ENCODE assay signal across 9 cellular contexts in the genomic region with DNA sequence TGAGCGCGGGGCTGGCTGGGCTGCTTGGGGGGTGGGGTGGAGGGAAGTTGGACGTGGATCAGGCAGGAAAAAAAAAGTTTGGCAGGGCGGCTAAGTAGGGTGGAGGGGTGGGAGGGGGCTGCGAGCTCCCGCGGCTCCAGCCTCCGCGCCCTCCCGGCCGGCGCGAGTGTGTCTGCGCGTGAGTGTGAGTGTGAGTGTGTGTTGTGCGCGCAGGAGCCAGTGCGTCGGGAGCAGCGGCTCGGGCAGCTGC. TPM values are rescaled to one million over a fixed set of nuclear protein-coding genes. Genes with fewer than 3 reads are reported as not detected.
A peak's percentile ranks its signal among the peaks of the same experiment; 100 is the strongest.
DNase-seq lines count a peak whose midpoint lies in the region; ATAC-seq, FAIRE-seq and TF ChIP-seq lines count a peak whose summit lies in the region.
"Had no signal": no experiment of that assay in that cellular context is flagged by ENCODE, and none has a peak within 500 bp of the region (broad histone marks: within the 10 kb centered on the region; RNA-seq: fewer than 3 reads in every experiment).

No MANE protein-coding gene starts in this region.

- H3K36me3 ChIP-seq in colonic mucosa (no peaks in the 10 kb centered on the region), mucosa of descending colon (ENCODE audit: low read depth) (no peaks in the 10 kb centered on the region)

- intact Hi-C loops in colonic mucosa (cut with DNase I) = no loop called here
- intact Hi-C loops in mucosa of descending colon (cut with DNase I, micrococcal nuclease) = no loop called here
- intact Hi-C loops in posterior vena cava (cut with DNase I) = loop anchor here (10.0 kb wide), 2 partner anchors 108 to 608 kb away; a partner anchor contains a TSS

- FAIRE-seq in A549 (lab: Jason Lieb, UNC) = no peak
- FAIRE-seq: colon had no signal

- WGBS in A549 (ENCODE audit: missing lambda C conversion rate) = 0% methylated on average over 1 of the region's 21 CpGs

- TF ChIP-seq EP300 in A549 (IDR thresholded peaks at IDR 0.05) = no peak

- TF ChIP-seq CTCF in A549 (IDR thresholded peaks at IDR 0.05) (no peak), LNCaP clone FGC (IDR thresholded peaks at IDR 0.05; ENCODE audit: control insufficient read depth, extremely low read depth, insufficient read depth) (no peak), colonic mucosa (IDR thresholded peaks at IDR 0.05) (no peak), mucosa of descending colon (IDR thresholded peaks at IDR 0.05) (no peak)

- H3K27me3 ChIP-seq in colonic mucosa = no peaks in the 10 kb centered on the region

- peak overlapping the region; percentile 92 for H3K4me3 ChIP-seq in A549
- peak overlapping the region; percentile 80 for H3K4me3 ChIP-seq in LNCaP clone FGC (ENCODE audit: low read depth, low read length)
- H3K4me3 ChIP-seq in colonic mucosa = peak overlapping the region; percentile 76
- peak overlapping the region; percentile 64 for H3K4me3 ChIP-seq in mucosa of descending colon

- ATAC-seq in A549 (peak in 1 of 2 experiments; percentile 1; a peak in 3 of 6 replicates), mucosa of descending colon (no peak), GM19035 (IDR thresholded peaks at IDR 0.05; ENCODE audit: unreplicated experiment) (no peak)

- DNase-seq in A549 (ENCODE audit: low read depth in 1 of 2, low spot score in 1 of 2) (no peak), LNCaP clone FGC (ENCODE audit: low read depth) (no peak), colonic mucosa (no peak), mucosa of descending colon (no peak), posterior vena cava (ENCODE audit: low spot score) (no peak), DMS53 treated with DMSO at 0.1 percent for 48 hours (lab: John Stamatoyannopoulos, UW; ENCODE audit: unreplicated experiment) (no peak)
- DNase-seq in stimulated activated naive CD4-positive, alpha-beta T cell treated with Interleukin-2 at 50 U/mL for 16 hours (lab: John Stamatoyannopoulos, UW) = no peak

- no peak for TF ChIP-seq RAD21 in A549 (conservative IDR thresholded peaks at IDR 0.05 in 1 of 2, IDR thresholded peaks at IDR 0.05 in 1 of 2)

- peak overlapping the region; percentile 97 for H3K9ac ChIP-seq in colonic mucosa (ENCODE audit: low read depth in 2 of 2, low read length in 2 of 2)

- H3K27ac ChIP-seq in A549 = peak overlapping the region; percentile 84 to 89
- peak overlapping the region; percentile 99 for H3K27ac ChIP-seq in colonic mucosa

- POLR2A ChIA-PET in A549 (lab: Yijun Ruan, JAX) = no interaction called here

- no peaks in the 10 kb centered on the region for H3K9me3 ChIP-seq in A549
- no peaks in the 10 kb centered on the region for H3K9me3 ChIP-seq in colonic mucosa
- no peaks in the 10 kb centered on the region for H3K9me3 ChIP-seq in mucosa of descending colon

- H3K4me2 ChIP-seq in A549 = peak overlapping the region; percentile 94

- CTCF ChIA-PET in A549 (lab: Yijun Ruan, JAX) = interaction anchor here (1.6 kb wide), 1 partner anchor 14 kb away, joined by 5 read pairs; no protein-coding TSS in a partner anchor

- H3K4me1 ChIP-seq in A549 (peaks cover 11% of the 10 kb centered on the region; the same call in 2 of the 3 replicates), colonic mucosa (peaks cover 6% of the 10 kb centered on the region), mucosa of descending colon (ENCODE audit: low read depth) (peaks cover 29% of the 10 kb centered on the region)

- no peak for TF ChIP-seq POLR2A in A549 (IDR thresholded peaks at IDR 0.05; ENCODE audit: low read length)

TF ChIP-seq in A549, 52 proteins besides CTCF, POLR2A, EP300 and RAD21:
- no peak for TF ChIP-seq CHD2 (IDR thresholded peaks at IDR 0.05; ENCODE audit: low read length, partially characterized antibody)
- TF ChIP-seq ZFP36 (IDR thresholded peaks at IDR 0.05; ENCODE audit: borderline replicate concordance, partially characterized antibody) = no peak
- no peak for TF ChIP-seq TP53 (CRISPR knock-in tag; IDR thresholded peaks at IDR 0.05)
- TF ChIP-seq, protein P1, sequence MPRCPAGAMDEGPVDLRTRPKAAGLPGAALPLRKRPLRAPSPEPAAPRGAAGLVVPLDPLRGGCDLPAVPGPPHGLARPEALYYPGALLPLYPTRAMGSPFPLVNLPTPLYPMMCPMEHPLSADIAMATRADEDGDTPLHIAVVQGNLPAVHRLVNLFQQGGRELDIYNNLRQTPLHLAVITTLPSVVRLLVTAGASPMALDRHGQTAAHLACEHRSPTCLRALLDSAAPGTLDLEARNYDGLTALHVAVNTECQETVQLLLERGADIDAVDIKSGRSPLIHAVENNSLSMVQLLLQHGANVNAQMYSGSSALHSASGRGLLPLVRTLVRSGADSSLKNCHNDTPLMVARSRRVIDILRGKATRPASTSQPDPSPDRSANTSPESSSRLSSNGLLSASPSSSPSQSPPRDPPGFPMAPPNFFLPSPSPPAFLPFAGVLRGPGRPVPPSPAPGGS (IDR thresholded peaks at IDR 0.05) = no peak; the same call in 2 of the 3 replicates
- TF ChIP-seq RNF2 (IDR thresholded peaks at IDR 0.05; ENCODE audit: borderline replicate concordance, low read depth) = no peak
- no peak for TF ChIP-seq KDM1A (IDR thresholded peaks at IDR 0.05; ENCODE audit: low read depth)
- TF ChIP-seq, protein P2, sequence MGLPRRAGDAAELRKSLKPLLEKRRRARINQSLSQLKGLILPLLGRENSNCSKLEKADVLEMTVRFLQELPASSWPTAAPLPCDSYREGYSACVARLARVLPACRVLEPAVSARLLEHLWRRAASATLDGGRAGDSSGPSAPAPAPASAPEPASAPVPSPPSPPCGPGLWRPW (IDR thresholded peaks at IDR 0.05) = no peak
- TF ChIP-seq JUN (IDR thresholded peaks at IDR 0.05) = no peak
- no peak for TF ChIP-seq TFCP2L1 (CRISPR knock-in tag; IDR thresholded peaks at IDR 0.05)
- no peak for TF ChIP-seq RCOR1 (IDR thresholded peaks at IDR 0.05; ENCODE audit: low read depth, low read length)
- no peak for TF ChIP-seq FOXS1 (CRISPR knock-in tag; IDR thresholded peaks at IDR 0.05)
- TF ChIP-seq, protein P3, sequence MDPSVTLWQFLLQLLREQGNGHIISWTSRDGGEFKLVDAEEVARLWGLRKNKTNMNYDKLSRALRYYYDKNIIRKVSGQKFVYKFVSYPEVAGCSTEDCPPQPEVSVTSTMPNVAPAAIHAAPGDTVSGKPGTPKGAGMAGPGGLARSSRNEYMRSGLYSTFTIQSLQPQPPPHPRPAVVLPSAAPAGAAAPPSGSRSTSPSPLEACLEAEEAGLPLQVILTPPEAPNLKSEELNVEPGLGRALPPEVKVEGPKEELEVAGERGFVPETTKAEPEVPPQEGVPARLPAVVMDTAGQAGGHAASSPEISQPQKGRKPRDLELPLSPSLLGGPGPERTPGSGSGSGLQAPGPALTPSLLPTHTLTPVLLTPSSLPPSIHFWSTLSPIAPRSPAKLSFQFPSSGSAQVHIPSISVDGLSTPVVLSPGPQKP (IDR thresholded peaks at IDR 0.05; ENCODE audit: low read depth, low read length) = no peak
- TF ChIP-seq, protein P4, sequence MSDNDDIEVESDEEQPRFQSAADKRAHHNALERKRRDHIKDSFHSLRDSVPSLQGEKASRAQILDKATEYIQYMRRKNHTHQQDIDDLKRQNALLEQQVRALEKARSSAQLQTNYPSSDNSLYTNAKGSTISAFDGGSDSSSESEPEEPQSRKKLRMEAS (IDR thresholded peaks at IDR 0.05) = no peak
- TF ChIP-seq CBX2 (IDR thresholded peaks at IDR 0.05; ENCODE audit: borderline replicate concordance, low read depth) = no peak
- no peak for TF ChIP-seq EHMT2 (IDR thresholded peaks at IDR 0.05; ENCODE audit: low read depth)
- TF ChIP-seq JUNB (IDR thresholded peaks at IDR 0.05) = no peak
- no peak for TF ChIP-seq BHLHE40 (IDR thresholded peaks at IDR 0.05; ENCODE audit: low read depth, low read length)
- TF ChIP-seq CEBPB (IDR thresholded peaks at IDR 0.05) = no peak
- TF ChIP-seq HDAC2 (IDR thresholded peaks at IDR 0.05) = no peak
- TF ChIP-seq, protein P5, sequence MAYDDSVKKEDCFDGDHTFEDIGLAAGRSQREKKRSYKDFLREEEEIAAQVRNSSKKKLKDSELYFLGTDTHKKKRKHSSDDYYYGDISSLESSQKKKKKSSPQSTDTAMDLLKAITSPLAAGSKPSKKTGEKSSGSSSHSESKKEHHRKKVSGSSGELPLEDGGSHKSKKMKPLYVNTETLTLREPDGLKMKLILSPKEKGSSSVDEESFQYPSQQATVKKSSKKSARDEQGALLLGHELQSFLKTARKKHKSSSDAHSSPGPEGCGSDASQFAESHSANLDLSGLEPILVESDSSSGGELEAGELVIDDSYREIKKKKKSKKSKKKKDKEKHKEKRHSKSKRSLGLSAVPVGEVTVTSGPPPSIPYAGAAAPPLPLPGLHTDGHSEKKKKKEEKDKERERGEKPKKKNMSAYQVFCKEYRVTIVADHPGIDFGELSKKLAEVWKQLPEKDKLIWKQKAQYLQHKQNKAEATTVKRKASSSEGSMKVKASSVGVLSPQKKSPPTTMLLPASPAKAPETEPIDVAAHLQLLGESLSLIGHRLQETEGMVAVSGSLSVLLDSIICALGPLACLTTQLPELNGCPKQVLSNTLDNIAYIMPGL (CRISPR knock-in tag; IDR thresholded peaks at IDR 0.05; ENCODE audit: borderline replicate concordance) = no peak

RNA-seq across cellular contexts. Expression of a gene that starts 2.0 kb away (rescaled TPM):
- polyA plus RNA-seq in A549 (2011; rRNA removed) (33.0 and 45.6 TPM in 2 replicates), A549 (2017; fragmentation: RNase III; extraction: RNeasy Plus Mini Kit Qiagen cat#74134 plus additional on column Dnase treatment) (28.7 to 45.4 TPM (median 36.9 TPM) in 3 replicates)
- polyA plus RNA-seq in A549 (2012; cell fraction: cytosol; rRNA removed) = 14.3 and 16.2 TPM in 2 replicates
- 22.5 and 26.4 TPM in 2 replicates for polyA plus RNA-seq in A549 (2012; cell fraction: nucleus; rRNA removed)
- 70.7 and 80.6 TPM in 2 replicates for polyA minus RNA-seq in A549 (2011; rRNA and poly(A)+ RNA removed)
- total RNA-seq in colonic mucosa (10 to 100 TPM; 89.4 to 97.0 TPM), mucosa of descending colon (100 to 1,000 TPM; 105 to 131 (median 117) TPM), posterior vena cava (100 to 1,000 TPM; 152 to 174 TPM)

Comparison
In these comparisons a context has a peak if more than half of its experiments do, and no peak if none do; other contexts are left out.
1. intact Hi-C loops: an anchor here in posterior vena cava (10.0 kb wide); none called in colonic mucosa and mucosa of descending colon.